1 cellular context compared by ENCODE assay signal in genomic region chr13:27264648-27265047, GRCh38.
TF ChIP-seq lines count a peak whose summit lies in the region.

No MANE protein-coding gene starts in this region.

TF ChIP-seq in HepG2, 621 proteins besides CTCF, POLR2A, EP300 and RAD21 (continued from another document):
- TF ChIP-seq PATZ1 (CRISPR knock-in tag; IDR thresholded peaks at IDR 0.05) (no peak), RARA (CRISPR knock-in tag; IDR thresholded peaks at IDR 0.05) (peak; percentile 72)
